Comparison of ENCODE assay signal across 8 cellular contexts in the genomic region with DNA sequence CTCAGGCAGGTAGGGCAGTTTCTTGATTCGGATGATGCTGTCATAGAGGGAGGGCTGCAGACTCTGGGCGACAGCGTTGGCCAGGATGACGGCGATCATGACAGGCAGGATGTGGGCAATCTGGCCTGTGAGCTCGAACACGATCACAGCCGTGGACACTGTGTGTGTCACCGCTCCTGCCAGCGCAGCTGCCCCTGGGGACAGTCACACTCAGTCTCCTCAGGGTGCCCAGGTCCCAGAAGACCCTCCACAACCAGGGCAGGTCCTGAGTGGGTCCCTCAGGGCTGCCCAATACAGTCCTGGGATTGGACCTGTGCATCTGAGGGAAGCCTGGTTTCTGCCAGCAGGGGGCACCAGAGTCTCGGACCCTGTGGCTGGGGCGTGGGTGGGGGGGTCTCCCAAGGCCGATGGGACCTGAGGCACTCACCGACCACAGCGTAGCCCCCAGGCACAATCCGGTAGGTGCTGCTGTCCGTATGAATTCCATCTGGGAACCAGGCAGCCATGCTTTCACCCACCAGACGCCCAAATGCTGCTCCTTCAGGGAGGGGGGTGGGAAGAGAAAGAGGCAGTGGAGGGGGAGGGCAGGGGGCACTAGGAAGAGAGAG.
A peak's percentile ranks its signal among the peaks of the same experiment; 100 is the strongest.
DNase-seq lines count a peak whose midpoint lies in the region; ATAC-seq and TF ChIP-seq lines count a peak whose summit lies in the region.

No MANE protein-coding gene starts in this region.

- ATAC-seq in GM21723 (IDR thresholded peaks at IDR 0.05; ENCODE audit: unreplicated experiment) (peak; percentile 55), HG02973 (IDR thresholded peaks at IDR 0.05; ENCODE audit: unreplicated experiment) (no peak)

- in situ Hi-C loops in astrocyte of the spinal cord (cut with HindIII; ENCODE audit: low sequenced_read_pairs), result no loop called here

- TF ChIP-seq CTCF in AG10803 (conservative IDR thresholded peaks at IDR 0.05; ENCODE audit: low read length) (peak; percentile 68), astrocyte of the spinal cord (IDR thresholded peaks at IDR 0.05; ENCODE audit: low read depth, low read length) (peak; percentile 88)

- H3K4me3 ChIP-seq in AG10803 (ENCODE audit: low read length) (no peak overlapping the region), astrocyte of the spinal cord (ENCODE audit: low read depth, low read length) (no peak overlapping the region)

- DNase-seq in AG10803 (ENCODE audit: low read depth) (no peak), T-helper 1 cell (peak in 4 of 5 donors; percentile 30 to 62 (median 44)), astrocyte of the spinal cord (ENCODE audit: low read depth, low spot score) (no peak), kidney glomerular epithelial cell (lab: John Stamatoyannopoulos, UW) (peak; percentile 10), NCI-H446 treated with DMSO at 0.1 percent for 48 hours (lab: John Stamatoyannopoulos, UW) (no peak)
- peak; percentile 44 for DNase-seq in stimulated activated CD8-positive, alpha-beta memory T cell treated with anti-CD3 and anti-CD28 coated beads, Interleukin-12 subunit alpha, Interleukin-12 subunit beta, amount 100 ng/mL, for 1 hour (ENCODE audit: low read depth)

Comparison
In these comparisons a context has a peak if more than half of its experiments do, and no peak if none do; other contexts are left out.
1. DNase-seq: peak in T-helper 1 cell (4 of 5), kidney glomerular epithelial cell (single experiment) and stimulated activated CD8-positive, alpha-beta memory T cell treated with anti-CD3 and anti-CD28 coated beads, Interleukin-12 subunit alpha, Interleukin-12 subunit beta, amount 100 ng/mL, for 1 hour (single experiment); none in AG10803 (single experiment), astrocyte of the spinal cord (single experiment) and NCI-H446 treated with DMSO at 0.1 percent for 48 hours (single experiment).